Comparison of ENCODE assay signal across 1 cellular context in genomic region chr20:48577557-48577956, GRCh38.
TF ChIP-seq lines count a peak whose summit lies in the region.

No MANE protein-coding gene starts in this region.

TF ChIP-seq in HepG2, 621 proteins besides CTCF, POLR2A, EP300 and RAD21 (continued from another document):
- TF ChIP-seq MNT (IDR thresholded peaks at IDR 0.05) (peak; percentile 93), BORCS8-MEF2B (CRISPR knock-in tag; IDR thresholded peaks at IDR 0.05) (no peak), THAP11 (CRISPR knock-in tag; IDR thresholded peaks at IDR 0.05) (no peak), ZNF576 (CRISPR knock-in tag; IDR thresholded peaks at IDR 0.05) (no peak)
